In genomic region chr15:31343831-31344230, GRCh38 we compare ENCODE assay signal across 13 cellular contexts. TPM values are rescaled to one million over a fixed set of nuclear protein-coding genes. Genes with fewer than 3 reads are reported as not detected.
DNase-seq lines count a peak whose midpoint lies in the region; ATAC-seq and TF ChIP-seq lines count a peak whose summit lies in the region.
"Had no signal": no experiment of that assay in that cellular context is flagged by ENCODE, and none has a peak within 500 bp of the region (broad histone marks: within the 10 kb centered on the region; RNA-seq: fewer than 3 reads in every experiment).

No MANE protein-coding gene starts in this region.

- H3K9me3 ChIP-seq in BLaER1: no peaks in the 10 kb centered on the region
- no peaks in the 10 kb centered on the region for H3K9me3 ChIP-seq in neutrophil
- H3K9me3 ChIP-seq: prostate gland had no signal

- intact Hi-C loops in dorsolateral prefrontal cortex (cut with DNase I): no loop called here

- no peak for TF ChIP-seq CTCF in KMS-11 (conservative IDR thresholded peaks at IDR 0.05; ENCODE audit: low read depth, low read length)
- no peak for TF ChIP-seq CTCF in dorsolateral prefrontal cortex (IDR thresholded peaks at IDR 0.05 in 54 of 56, conservative IDR thresholded peaks at IDR 0.05 in 2 of 56; ENCODE audit: low read depth in 1 of 56, partially characterized antibody in 56 of 56)
- TF ChIP-seq CTCF in neutrophil (IDR thresholded peaks at IDR 0.05): no peak

- H3K79me2 ChIP-seq in KMS-11 (ENCODE audit: insufficient read depth, low read depth): peaks cover 100% of the 10 kb centered on the region

- H3K4me3 ChIP-seq in BLaER1: no peak overlapping the region
- H3K4me3 ChIP-seq in KMS-11 (IDR thresholded peaks at IDR 0.05; ENCODE audit: insufficient read depth, low read depth, low read length): no peak overlapping the region
- H3K4me3 ChIP-seq in dorsolateral prefrontal cortex: peak overlapping the region in 3 of 59 donors; percentile 12 to 21 (median 13)
- no peak overlapping the region for H3K4me3 ChIP-seq in neutrophil (ENCODE audit: low read depth in 1 of 2, low read length in 1 of 2)
- H3K4me3 ChIP-seq: prostate gland had no signal

- no peak overlapping the region for H2AFZ ChIP-seq in KMS-11 (ENCODE audit: low read depth)

- ATAC-seq in GM21737 (IDR thresholded peaks at IDR 0.05; ENCODE audit: unreplicated experiment) (no peak), GM18517 (IDR thresholded peaks at IDR 0.05; ENCODE audit: unreplicated experiment) (no peak), GM18870 (IDR thresholded peaks at IDR 0.05; ENCODE audit: unreplicated experiment) (no peak)

- H3K4me2 ChIP-seq in BLaER1 (peak overlapping the region; percentile 93), KMS-11 (peak overlapping the region; percentile 99)

- H3K36me3 ChIP-seq in BLaER1: peaks cover 22% of the 10 kb centered on the region
- H3K36me3 ChIP-seq in KMS-11 (ENCODE audit: insufficient read depth): peaks cover 3% of the 10 kb centered on the region; the same call in 1 of the 2 replicates
- peaks cover 34% of the 10 kb centered on the region for H3K36me3 ChIP-seq in neutrophil
- H3K36me3 ChIP-seq: prostate gland had no signal

- DNase-seq in dorsolateral prefrontal cortex (peak in 1 of 10 donors; percentile 25), COLO829 (ENCODE audit: low spot score) (no peak)
- DNase-seq: foreskin keratinocyte, NCI-H1092 treated with DMSO at 0.1 percent for 48 hours, T-helper 9 cell had no signal

- H3K4me1 ChIP-seq in BLaER1: peaks cover 100% of the 10 kb centered on the region
- H3K4me1 ChIP-seq in KMS-11 (ENCODE audit: low read depth, poor library complexity, severe bottlenecking): peaks cover 95% of the 10 kb centered on the region
- H3K4me1 ChIP-seq in neutrophil (ENCODE audit: control insufficient read depth in 1 of 2, insufficient read depth in 1 of 2, low read depth in 1 of 2, low read length in 1 of 2): peaks cover 36 to 76% of the 10 kb centered on the region in 2 experiments

- H3K27me3 ChIP-seq in BLaER1: no peaks in the 10 kb centered on the region
- no peaks in the 10 kb centered on the region for H3K27me3 ChIP-seq in KMS-11 (ENCODE audit: insufficient read depth, low read depth)
- H3K27me3 ChIP-seq in dorsolateral prefrontal cortex: no peaks in the 10 kb centered on the region
- no peaks in the 10 kb centered on the region for H3K27me3 ChIP-seq in neutrophil
- H3K27me3 ChIP-seq: foreskin keratinocyte had no signal

- H3K27ac ChIP-seq in BLaER1: peak overlapping the region; percentile 76
- peak overlapping the region; percentile 95; the same call in 1 of the 2 replicates for H3K27ac ChIP-seq in KMS-11
- peak overlapping the region in 48 of 59 donors; percentile 3 to 100 (median 86) for H3K27ac ChIP-seq in dorsolateral prefrontal cortex
- peak overlapping the region; percentile 21 for H3K27ac ChIP-seq in neutrophil
- H3K27ac ChIP-seq: C4-2B, foreskin keratinocyte, prostate gland had no signal

- H4K20me1 ChIP-seq in BLaER1 (peaks cover 100% of the 10 kb centered on the region), KMS-11 (ENCODE audit: insufficient read depth) (peaks cover 34% of the 10 kb centered on the region)

- peak overlapping the region; percentile 57; the same call in 1 of the 2 replicates for H3K9ac ChIP-seq in BLaER1
- H3K9ac ChIP-seq in KMS-11: peak overlapping the region; percentile 82; the same call in 1 of the 2 replicates

RNA-seq across cellular contexts. Expression of gene KLF13, which starts 17.2 kb away (rescaled TPM):
- 100 to 1,000 TPM in 101 of 120 experiments, 10 to 100 TPM in 19; 73.4 to 179 (median 116) TPM for total RNA-seq in dorsolateral prefrontal cortex

Comparison
In these comparisons a context has a peak if more than half of its experiments do, and no peak if none do; other contexts are left out.
1. H3K27ac ChIP-seq: peak in every context shown above with its lines; median percentile 95 in KMS-11; 86 in dorsolateral prefrontal cortex; 76 in BLaER1; 21 in neutrophil.